ENCODE assay signal across 8 cellular contexts in genomic region chr19:34676697-34677385, GRCh38. TPM values are rescaled to one million over a fixed set of nuclear protein-coding genes. Genes with fewer than 3 reads are reported as not detected.
DNase-seq lines count a peak whose midpoint lies in the region; ATAC-seq and TF ChIP-seq lines count a peak whose summit lies in the region.

Gene SCGB2B2 (minus strand): TSS chr19:34677159. CDS start chr19:34594563, 82,596 bp downstream.

- intact Hi-C loops in colonic mucosa (cut with DNase I) (loop anchor here (5.0 kb wide), 2 partner anchors 55 to 95 kb away; partner anchors contain the start of genes ZNF181 and ZNF599), right lobe of liver (cut with DNase I) (no loop called here)

- H3K27ac ChIP-seq in colonic mucosa = peak within 1 kb of the TSS; percentile 96
- peak within 1 kb of the TSS; percentile 96 to 98 (median 98) for H3K27ac ChIP-seq in right lobe of liver

- peak within 1 kb of the TSS; percentile 82 to 97 for H3K9ac ChIP-seq in colonic mucosa (ENCODE audit: low read depth in 2 of 2, low read length in 2 of 2)

- H3K36me3 ChIP-seq in colonic mucosa = no peaks in the 10 kb centered on the region
- peaks cover 0 to 20% (median 3%) of the 10 kb centered on the region in 4 donors for H3K36me3 ChIP-seq in right lobe of liver

- H3K4me1 ChIP-seq in colonic mucosa = no peaks in the 10 kb centered on the region
- peaks cover 0 to 17% (median 6%) of the 10 kb centered on the region in 4 donors for H3K4me1 ChIP-seq in right lobe of liver

- peak; percentile 53 for ATAC-seq in HG02885 (IDR thresholded peaks at IDR 0.05; ENCODE audit: poor library complexity, unreplicated experiment)
- ATAC-seq in right lobe of liver = peak; percentile 73 to 84 (median 80)

- DNase-seq in stimulated activated CD4-positive, alpha-beta T cell treated with anti-CD3 and anti-CD28 coated beads, Interleukin-1b, Interleukin-23, amount 100 ng/mL, for 1 hour (ENCODE audit: low read depth in 2 of 2) = peak; percentile 37 to 50
- no peak for DNase-seq in stimulated activated CD4-positive, alpha-beta T cell treated with anti-CD3 and anti-CD28 coated beads, Interleukin-4, amount 100 ng/mL, for 4 hours
- DNase-seq in NCI-H146 treated with DMSO at 0.1 percent for 48 hours (lab: John Stamatoyannopoulos, UW; ENCODE audit: unreplicated experiment) (peak; percentile 94), T-helper 1 cell (peak; percentile 53 to 92 (median 69)), colonic mucosa (no peak), right lobe of liver (no peak)
- DNase-seq in stimulated activated naive CD4-positive, alpha-beta T cell (lab: John Stamatoyannopoulos, UW) = peak; percentile 66 to 97 (median 76)

- TF ChIP-seq POLR2A in right lobe of liver (IDR thresholded peaks at IDR 0.05) = no peak

- no peaks in the 10 kb centered on the region for H3K27me3 ChIP-seq in colonic mucosa
- H3K27me3 ChIP-seq in right lobe of liver = no peaks in the 10 kb centered on the region

- WGBS in right lobe of liver (ENCODE audit: insufficient coverage, low coverage, low lambda C conversion rate, missing lambda C conversion rate) = 6% methylated on average over 22 of the region's 26 CpGs

- H3K4me3 ChIP-seq in colonic mucosa = peak within 1 kb of the TSS; percentile 71
- H3K4me3 ChIP-seq in right lobe of liver = peak within 1 kb of the TSS; percentile 69 to 89 (median 89)

- H3K9me3 ChIP-seq in colonic mucosa (peaks cover 5% of the 10 kb centered on the region), right lobe of liver (peaks cover 0 to 7% (median 5%) of the 10 kb centered on the region in 4 donors)

- TF ChIP-seq CTCF in colonic mucosa (IDR thresholded peaks at IDR 0.05) (no peak), right lobe of liver (IDR thresholded peaks at IDR 0.05) (peak in 1 of 4 donors; percentile 21)

RNA-seq across cellular contexts. Expression of gene SCGB2B2, which starts in this region (rescaled TPM):
- total RNA-seq in colonic mucosa = under 1 TPM; 0.13 to 0.42 TPM
- total RNA-seq in right lobe of liver = under 1 TPM; 0.20 to 0.68 (median 0.39) TPM

Comparison
In these comparisons a context has a peak if more than half of its experiments do, and no peak if none do; other contexts are left out.
1. DNase-seq: peak in stimulated activated CD4-positive, alpha-beta T cell treated with anti-CD3 and anti-CD28 coated beads, Interleukin-1b, Interleukin-23, amount 100 ng/mL, for 1 hour (2 of 2), NCI-H146 treated with DMSO at 0.1 percent for 48 hours (single experiment), T-helper 1 cell (5 of 5) and stimulated activated naive CD4-positive, alpha-beta T cell (6 of 6); none in stimulated activated CD4-positive, alpha-beta T cell treated with anti-CD3 and anti-CD28 coated beads, Interleukin-4, amount 100 ng/mL, for 4 hours (0 of 2), colonic mucosa (single experiment) and right lobe of liver (0 of 3).
2. Peak in ATAC-seq, H3K4me3 ChIP-seq and H3K27ac ChIP-seq in right lobe of liver; RNA of the gene not detected or under 1 TPM.